8 cellular contexts compared by ENCODE assay signal in the genomic region with DNA sequence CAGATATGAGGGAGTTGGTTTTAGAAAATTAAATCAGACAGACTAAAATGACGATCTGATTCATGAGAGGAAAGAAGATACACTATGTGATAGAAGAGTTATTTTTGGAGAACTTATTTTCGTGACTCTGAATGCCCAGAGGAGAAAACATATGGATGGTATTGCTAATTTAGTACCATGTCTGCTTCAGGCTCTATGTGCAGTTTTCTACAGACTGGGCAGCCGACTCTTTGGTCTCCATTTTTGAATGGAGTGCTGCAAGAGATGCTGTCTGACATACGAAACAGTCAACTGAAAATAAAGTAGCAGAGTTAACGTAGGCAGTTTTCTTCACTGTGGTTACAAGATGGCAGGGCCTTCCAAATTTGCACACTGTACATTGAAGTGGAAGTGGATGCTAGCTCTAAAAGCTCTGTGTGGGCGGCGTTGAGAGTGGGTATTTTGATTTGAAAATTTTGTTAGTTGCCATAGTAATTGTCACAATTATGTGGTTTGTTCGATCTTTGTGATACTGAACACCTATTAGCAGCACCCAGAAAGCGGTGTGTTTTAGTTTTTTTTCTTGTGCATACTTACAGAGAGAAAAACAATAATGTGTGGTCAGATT.
DNase-seq lines count a peak whose midpoint lies in the region; ATAC-seq lines count a peak whose summit lies in the region.

No MANE protein-coding gene starts in this region.

- peaks cover 32% of the 10 kb centered on the region for H3K4me1 Mint-ChIP-seq in activated CD8-positive, alpha-beta memory T cell treated with anti-CD3 and anti-CD28 coated beads, Interleukin-2, amount 10 ng/mL, durations not matched to agents 7 days and 5 days

- H3K9me3 Mint-ChIP-seq in activated CD8-positive, alpha-beta memory T cell treated with anti-CD3 and anti-CD28 coated beads, Interleukin-2, amount 10 ng/mL, durations not matched to agents 7 days and 5 days (ENCODE audit: low read depth) = peaks cover 5% of the 10 kb centered on the region

- peak; percentile 67 for ATAC-seq in GM19452 (IDR thresholded peaks at IDR 0.05; ENCODE audit: unreplicated experiment)
- peak; percentile 57 for ATAC-seq in HG03469 (IDR thresholded peaks at IDR 0.05; ENCODE audit: unreplicated experiment)
- peak; percentile 79 for ATAC-seq in activated CD8-positive, alpha-beta memory T cell treated with anti-CD3 and anti-CD28 coated beads, Interleukin-2, amount 10 ng/mL, durations not matched to agents 7 days and 5 days

- peaks cover 20% of the 10 kb centered on the region for H3K36me3 Mint-ChIP-seq in activated CD8-positive, alpha-beta memory T cell treated with anti-CD3 and anti-CD28 coated beads, Interleukin-2, amount 10 ng/mL, durations not matched to agents 7 days and 5 days

- peak overlapping the region; percentile 73 for H3K4me3 Mint-ChIP-seq in activated CD8-positive, alpha-beta memory T cell treated with anti-CD3 and anti-CD28 coated beads, Interleukin-2, amount 10 ng/mL, durations not matched to agents 7 days and 5 days

- peak overlapping the region; percentile 94 for H3K27ac Mint-ChIP-seq in activated CD8-positive, alpha-beta memory T cell treated with anti-CD3 and anti-CD28 coated beads, Interleukin-2, amount 10 ng/mL, durations not matched to agents 7 days and 5 days

- H3K27me3 Mint-ChIP-seq in activated CD8-positive, alpha-beta memory T cell treated with anti-CD3 and anti-CD28 coated beads, Interleukin-2, amount 10 ng/mL, durations not matched to agents 7 days and 5 days = no peaks in the 10 kb centered on the region

- DNase-seq in Ammon's horn (ENCODE audit: low spot score) (peak; percentile 44), inferior parietal cortex (ENCODE audit: extremely low spot score) (peak; percentile 47), occipital lobe (lab: John Stamatoyannopoulos, UW) (no peak), UCSD-AML1 (lab: John Stamatoyannopoulos, UW; ENCODE audit: unreplicated experiment) (no peak)
- peak; percentile 67 for DNase-seq in activated CD8-positive, alpha-beta memory T cell treated with anti-CD3 and anti-CD28 coated beads, Interleukin-2, amount 10 ng/mL, durations not matched to agents 7 days and 5 days
- peak; percentile 62 for DNase-seq in stimulated activated naive CD4-positive, alpha-beta T cell treated with Interleukin-2 at 50 U/mL for 16 hours (lab: John Stamatoyannopoulos, UW)

- CTCF ChIA-PET in activated CD8-positive, alpha-beta memory T cell treated with anti-CD3 and anti-CD28 coated beads, Interleukin-2, amount 10 ng/mL, durations not matched to agents 7 days and 5 days (lab: Charles Lee) = interaction anchor here (0.9 to 2.4 kb wide), 6 partner anchors 10 to 155 kb away, joined by 3 to 11 read pairs (median 4); a partner anchor contains a TSS

Comparison
In these comparisons a context has a peak if more than half of its experiments do, and no peak if none do; other contexts are left out.
1. DNase-seq: peak in Ammon's horn (single experiment), activated CD8-positive, alpha-beta memory T cell treated with anti-CD3 and anti-CD28 coated beads, Interleukin-2, amount 10 ng/mL, durations not matched to agents 7 days and 5 days (single experiment), inferior parietal cortex (single experiment) and stimulated activated naive CD4-positive, alpha-beta T cell treated with Interleukin-2 at 50 U/mL for 16 hours (single experiment); none in occipital lobe (single experiment) and UCSD-AML1 (single experiment).
2. Peak in every context shown above with its lines, with median percentiles within 50 percentile points of each other: ATAC-seq.